1 cellular context compared by ENCODE assay signal in genomic region chrX:154401045-154401799, GRCh38.
TF ChIP-seq lines count a peak whose summit lies in the region.

No MANE protein-coding gene starts in this region.

TF ChIP-seq in GM12878, 131 proteins besides CTCF, POLR2A, EP300 and RAD21 (continues in another document):
- no peak for TF ChIP-seq ZNF274 (IDR thresholded peaks at IDR 0.05; ENCODE audit: insufficient read depth, insufficient read length)
- no peak for TF ChIP-seq KLF5 (IDR thresholded peaks at IDR 0.05; ENCODE audit: partially characterized antibody)
- TF ChIP-seq CBFB (IDR thresholded peaks at IDR 0.05; ENCODE audit: low read depth): peak; percentile 42; the same call in 1 of the 2 replicates
- TF ChIP-seq ZZZ3 (IDR thresholded peaks at IDR 0.05; ENCODE audit: control insufficient read depth, insufficient read length, low read depth): no peak
- no peak for TF ChIP-seq JUND (IDR thresholded peaks at IDR 0.05; ENCODE audit: low read depth, low read length)
- no peak for TF ChIP-seq STAT1 (conservative IDR thresholded peaks at IDR 0.05)
- TF ChIP-seq ZNF592 (IDR thresholded peaks at IDR 0.05): no peak
- no peak for TF ChIP-seq MXI1 (IDR thresholded peaks at IDR 0.05; ENCODE audit: low read depth, low read length)
- no peak for TF ChIP-seq SUZ12 (IDR thresholded peaks at IDR 0.05; ENCODE audit: unreplicated experiment)
- TF ChIP-seq CREM (IDR thresholded peaks at IDR 0.05; ENCODE audit: low read depth): no peak
- no peak for TF ChIP-seq SRF (IDR thresholded peaks at IDR 0.05; ENCODE audit: low read depth in 2 of 2, low read length in 2 of 2)
- no peak for TF ChIP-seq RB1 (IDR thresholded peaks at IDR 0.05; ENCODE audit: borderline replicate concordance)
- no peak for TF ChIP-seq EZH2 (IDR thresholded peaks at IDR 0.05; ENCODE audit: borderline replicate concordance, control insufficient read depth, low read depth, low read length)
- no peak for TF ChIP-seq RFX5 (IDR thresholded peaks at IDR 0.05; ENCODE audit: low read depth, low read length)
- no peak for TF ChIP-seq SIN3A (IDR thresholded peaks at IDR 0.05; ENCODE audit: low read depth, low read length)
- no peak for TF ChIP-seq HSF1 (IDR thresholded peaks at IDR 0.05; ENCODE audit: low read depth, low read length)
- no peak for TF ChIP-seq SREBF1 (IDR thresholded peaks at IDR 0.05; ENCODE audit: low read length)
- no peak for TF ChIP-seq SP1 (IDR thresholded peaks at IDR 0.05; ENCODE audit: low read depth, low read length)
- TF ChIP-seq PAX8 (IDR thresholded peaks at IDR 0.05): no peak
- TF ChIP-seq STAT3 (IDR thresholded peaks at IDR 0.05; ENCODE audit: low read depth, low read length): no peak
- no peak for TF ChIP-seq RBBP5 (conservative IDR thresholded peaks at IDR 0.05)
- TF ChIP-seq BCL3 (IDR thresholded peaks at IDR 0.05; ENCODE audit: borderline replicate concordance, insufficient read depth, low read depth, low read length, poor library complexity, severe bottlenecking): peak; percentile 21
- TF ChIP-seq YBX1 (IDR thresholded peaks at IDR 0.05): no peak
- no peak for TF ChIP-seq RAD51 (IDR thresholded peaks at IDR 0.05)
- no peak for TF ChIP-seq GATAD2B (conservative IDR thresholded peaks at IDR 0.05; ENCODE audit: low read depth)
- no peak for TF ChIP-seq PKNOX1 (IDR thresholded peaks at IDR 0.05)
- 0 out of 2 replicates have a peak, but pooled peaks have one; percentile 11 for TF ChIP-seq RUNX3 (IDR thresholded peaks at IDR 0.05; ENCODE audit: low read length)
- TF ChIP-seq CHD1 (IDR thresholded peaks at IDR 0.05; ENCODE audit: low read depth, low read length): no peak
- no peak for TF ChIP-seq ZNF217 (IDR thresholded peaks at IDR 0.05)
- peak; percentile 4; the same call in 1 of the 2 replicates for TF ChIP-seq CREB1 (IDR thresholded peaks at IDR 0.05; ENCODE audit: low read depth)
- no peak for TF ChIP-seq SMAD1 (IDR thresholded peaks at IDR 0.05; ENCODE audit: low read depth, partially characterized antibody)
- no peak for TF ChIP-seq MTA2 (IDR thresholded peaks at IDR 0.05; ENCODE audit: low read depth)
- TF ChIP-seq ZNF384 (IDR thresholded peaks at IDR 0.05; ENCODE audit: borderline replicate concordance, low read depth, low read length): no peak
- no peak for TF ChIP-seq BRCA1 (IDR thresholded peaks at IDR 0.05; ENCODE audit: low read depth, low read length)
- 0 out of 4 replicates have a peak, but pooled peaks of 1 of the 2 experiments have one; percentile 12 for TF ChIP-seq CEBPB (IDR thresholded peaks at IDR 0.05; ENCODE audit: borderline replicate concordance in 1 of 2, low read depth in 2 of 2, low read length in 2 of 2)
- TF ChIP-seq TCF3 (IDR thresholded peaks at IDR 0.05; ENCODE audit: borderline replicate concordance, insufficient read depth, low read depth, low read length): no peak
- TF ChIP-seq EGR1 (IDR thresholded peaks at IDR 0.05; ENCODE audit: borderline replicate concordance in 1 of 2, low read depth in 2 of 2, low read length in 2 of 2): no peak
- TF ChIP-seq POLR2AphosphoS2 (IDR thresholded peaks at IDR 0.05; ENCODE audit: low read depth, low read length): peak; percentile 90
- TF ChIP-seq TBL1XR1 (IDR thresholded peaks at IDR 0.05; ENCODE audit: low read depth, low read length): no peak
- no peak for TF ChIP-seq NRF1 (conservative IDR thresholded peaks at IDR 0.05; ENCODE audit: low read depth, low read length)
- no peak for TF ChIP-seq HDAC2 (IDR thresholded peaks at IDR 0.05)
- TF ChIP-seq USF2 (IDR thresholded peaks at IDR 0.05; ENCODE audit: borderline replicate concordance, low read depth, low read length): no peak
- no peak for TF ChIP-seq CBX3 (IDR thresholded peaks at IDR 0.05; ENCODE audit: borderline replicate concordance, low read depth)
- TF ChIP-seq MYC (IDR thresholded peaks at IDR 0.05; ENCODE audit: insufficient read depth, insufficient read length, insufficient replicate concordance, low read length, severe bottlenecking): no peak
- no peak for TF ChIP-seq NBN (IDR thresholded peaks at IDR 0.05)
- TF ChIP-seq ESRRA (IDR thresholded peaks at IDR 0.05; ENCODE audit: low read length): no peak
- TF ChIP-seq SPI1 (IDR thresholded peaks at IDR 0.05; ENCODE audit: borderline replicate concordance, insufficient read depth, low read depth, low read length): no peak
- no peak for TF ChIP-seq TAF1 (IDR thresholded peaks at IDR 0.05; ENCODE audit: borderline replicate concordance, low read depth, low read length)
- TF ChIP-seq USF1 (IDR thresholded peaks at IDR 0.05; ENCODE audit: borderline replicate concordance, extremely low read length, insufficient read depth, low read depth, low read length): no peak
- TF ChIP-seq IKZF1 (conservative IDR thresholded peaks at IDR 0.05): no peak
- TF ChIP-seq FOS (IDR thresholded peaks at IDR 0.05; ENCODE audit: borderline replicate concordance, extremely low read depth, insufficient read length): no peak
- no peak for TF ChIP-seq IRF3 (IDR thresholded peaks at IDR 0.05)
- no peak for TF ChIP-seq ZBTB11 (CRISPR knock-in tag; IDR thresholded peaks at IDR 0.05)
- TF ChIP-seq RELA (IDR thresholded peaks at IDR 0.05; ENCODE audit: borderline replicate concordance, partially characterized antibody): no peak
- TF ChIP-seq WRNIP1 (IDR thresholded peaks at IDR 0.05; ENCODE audit: borderline replicate concordance, low read depth, low read length): no peak
- TF ChIP-seq RCOR1 (conservative IDR thresholded peaks at IDR 0.05; ENCODE audit: low read depth, low read length): no peak
- TF ChIP-seq NFXL1 (IDR thresholded peaks at IDR 0.05; ENCODE audit: borderline replicate concordance): no peak
- TF ChIP-seq SMARCA5 (IDR thresholded peaks at IDR 0.05): no peak
